In the genomic region with DNA sequence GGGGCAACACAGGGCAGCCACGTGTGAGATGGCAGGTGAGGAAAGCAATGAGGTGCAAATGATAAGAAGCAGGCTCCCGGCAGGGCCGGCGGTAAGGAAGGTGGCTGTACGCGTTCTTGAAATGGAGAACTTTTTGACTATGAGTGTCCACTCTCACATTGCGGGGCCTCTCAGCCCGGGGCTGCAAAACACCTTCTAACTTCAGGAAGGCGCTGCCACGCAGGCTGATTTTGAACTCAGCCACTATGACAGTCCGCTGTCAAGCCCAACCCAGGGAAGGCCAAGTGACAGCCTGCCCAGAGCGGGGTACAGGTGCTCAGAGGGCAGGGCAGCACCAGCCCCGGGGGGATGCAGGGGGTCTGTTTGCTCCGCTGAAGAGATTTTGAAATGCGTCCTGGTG, we compare ENCODE assay signal across 1 cellular context.
TF ChIP-seq lines count a peak whose summit lies in the region.

No MANE protein-coding gene starts in this region.

TF ChIP-seq in IMR-90, 13 proteins besides CTCF, POLR2A, EP300 and RAD21:
- TF ChIP-seq USF2 (IDR thresholded peaks at IDR 0.05; ENCODE audit: low read depth, low read length) (no peak), CEBPB (IDR thresholded peaks at IDR 0.05; ENCODE audit: low read depth, low read length) (no peak), SMC3 (IDR thresholded peaks at IDR 0.05; ENCODE audit: low read depth, low read length) (no peak), BHLHE40 (IDR thresholded peaks at IDR 0.05; ENCODE audit: low read depth, low read length) (no peak), MAFK (IDR thresholded peaks at IDR 0.05; ENCODE audit: low read depth, low read length) (no peak), MXI1 (IDR thresholded peaks at IDR 0.05; ENCODE audit: borderline replicate concordance, low read depth, low read length) (no peak), NFE2L2 (IDR thresholded peaks at IDR 0.05; ENCODE audit: low read depth, low read length) (no peak), MAZ (IDR thresholded peaks at IDR 0.05; ENCODE audit: borderline replicate concordance, low read depth, low read length) (no peak), FOS (IDR thresholded peaks at IDR 0.05; ENCODE audit: low read depth, low read length) (no peak), CHD1 (IDR thresholded peaks at IDR 0.05; ENCODE audit: low read depth, low read length) (no peak)
